In genomic region chr11:118615996-118616395, GRCh38 we compare ENCODE assay signal across 14 cellular contexts. TPM values are rescaled to one million over a fixed set of nuclear protein-coding genes. Genes with fewer than 3 reads are reported as not detected.
DNase-seq lines count a peak whose midpoint lies in the region; ATAC-seq and TF ChIP-seq lines count a peak whose summit lies in the region.
"Had no signal": no experiment of that assay in that cellular context is flagged by ENCODE, and none has a peak within 500 bp of the region (broad histone marks: within the 10 kb centered on the region; RNA-seq: fewer than 3 reads in every experiment).

No MANE protein-coding gene starts in this region.

- peaks cover 96% of the 10 kb centered on the region for H3K4me1 Mint-ChIP-seq in chondrocyte (ENCODE audit: low read depth)

- peaks cover 38 to 68% of the 10 kb centered on the region in 2 donors for H3K4me1 ChIP-seq in left lung
- peaks cover 34 to 58% of the 10 kb centered on the region in 2 donors for H3K4me1 ChIP-seq in thoracic aorta (ENCODE audit: control insufficient read depth in 1 of 2, low read depth in 2 of 2)

- no peaks in the 10 kb centered on the region for H3K27me3 Mint-ChIP-seq in chondrocyte (ENCODE audit: low read depth)

- H3K36me3 ChIP-seq in left lung: peaks cover 0 to 25% of the 10 kb centered on the region in 2 donors
- peaks cover 25% of the 10 kb centered on the region for H3K36me3 ChIP-seq in thoracic aorta
- H3K36me3 ChIP-seq: neutrophil, transverse colon had no signal

- intact Hi-C loops in left lung (cut with DNase I): no loop called here

- peaks cover 12% of the 10 kb centered on the region for H3K36me3 Mint-ChIP-seq in chondrocyte (ENCODE audit: low read depth)

- H3K27me3 ChIP-seq in left lung (peaks cover 0 to 19% of the 10 kb centered on the region in 2 donors), thoracic aorta (replicated peaks; ENCODE audit: insufficient read depth) (no peaks in the 10 kb centered on the region)
- H3K27me3 ChIP-seq: transverse colon had no signal

- TF ChIP-seq CTCF in chondrocyte (IDR thresholded peaks at IDR 0.05) (no peak), left lung (IDR thresholded peaks at IDR 0.05) (no peak), thoracic aorta (IDR thresholded peaks at IDR 0.05) (no peak)

- H3K9me3 ChIP-seq in left lung: no peaks in the 10 kb centered on the region
- no peaks in the 10 kb centered on the region for H3K9me3 ChIP-seq in thoracic aorta
- H3K9me3 ChIP-seq: neutrophil, transverse colon had no signal

- no peak for ATAC-seq in left lung
- ATAC-seq in thoracic aorta (ENCODE audit: insufficient number of reproducible peaks, low FRiP score, low read depth): no peak
- no peak for ATAC-seq in HG03108 (IDR thresholded peaks at IDR 0.05; ENCODE audit: unreplicated experiment)

- H3K9me3 Mint-ChIP-seq in chondrocyte (ENCODE audit: low read depth): no peaks in the 10 kb centered on the region
- H3K9me3 Mint-ChIP-seq: activated B cell treated with CpG ODN at 0.5 μM for 24 hours had no signal

- DNase-seq in NCI-H524 (lab: John Stamatoyannopoulos, UW) (peak; percentile 13 to 18), NCI-H524 treated with DMSO at 0.1 percent for 48 hours (lab: John Stamatoyannopoulos, UW) (no peak), chondrocyte (ENCODE audit: low spot score) (peak; percentile 86), left lung (no peak), thoracic aorta (ENCODE audit: low spot score) (no peak), hippocampal formation (lab: John Stamatoyannopoulos, UW) (no peak)
- DNase-seq in activated T-cell treated with anti-CD3 and anti-CD28 coated beads, Interleukin-2, amount 50 U/mL, for 1 hour: no peak
- DNase-seq: activated B cell treated with CpG ODN at 0.5 μM for 24 hours, foreskin fibroblast, KBM-7, NCI-H187 treated with DMSO at 0.1 percent for 48 hours, transverse colon had no signal

- peak overlapping the region; percentile 33 to 78 for H3K27ac ChIP-seq in left lung
- peak overlapping the region; percentile 22 to 57 for H3K27ac ChIP-seq in thoracic aorta
- H3K27ac ChIP-seq: neutrophil had no signal

- H3K4me3 Mint-ChIP-seq in chondrocyte (ENCODE audit: unreplicated experiment): no peak overlapping the region
- H3K4me3 Mint-ChIP-seq: activated B cell treated with CpG ODN at 0.5 μM for 24 hours had no signal

- H3K27ac Mint-ChIP-seq in chondrocyte (ENCODE audit: unreplicated experiment): peak overlapping the region; percentile 86
- H3K27ac Mint-ChIP-seq: activated B cell treated with CpG ODN at 0.5 μM for 24 hours had no signal

- H3K4me3 ChIP-seq in left lung (no peak overlapping the region), thoracic aorta (no peak overlapping the region)
- H3K4me3 ChIP-seq: transverse colon had no signal

RNA-seq across cellular contexts. Expression of gene PHLDB1, which starts 8.6 kb away (rescaled TPM):
- total RNA-seq in chondrocyte: 164 to 271 TPM (median 179 TPM) in 3 replicates
- 100 to 1,000 TPM in 1 of 2 donors, 10 to 100 TPM in 1; 76.5 to 120 TPM for total RNA-seq in left lung
- 100 to 1,000 TPM; 206 to 377 TPM for total RNA-seq in thoracic aorta

RNA-seq across cellular contexts. Expression of gene ARCN1, which starts 43.8 kb away (rescaled TPM):
- total RNA-seq in chondrocyte (233 to 265 TPM (median 240 TPM) in 3 replicates), left lung (100 to 1,000 TPM; 141 to 163 TPM), thoracic aorta (100 to 1,000 TPM; 116 to 125 TPM)

RNA-seq across cellular contexts. Expression of gene IFT46, which starts 50.3 kb away (rescaled TPM):
- 16.2 to 22.7 TPM (median 16.6 TPM) in 3 replicates for total RNA-seq in chondrocyte
- 10 to 100 TPM; 15.6 to 19.1 TPM for total RNA-seq in left lung
- 10 to 100 TPM; 27.5 to 50.8 TPM for total RNA-seq in thoracic aorta

Comparison
In these comparisons a context has a peak if more than half of its experiments do, and no peak if none do; other contexts are left out.
1. DNase-seq: peak in NCI-H524 (2 of 2) and chondrocyte (single experiment); none in NCI-H524 treated with DMSO at 0.1 percent for 48 hours (single experiment), left lung (0 of 2), thoracic aorta (single experiment), hippocampal formation (0 of 2) and activated T-cell treated with anti-CD3 and anti-CD28 coated beads, Interleukin-2, amount 50 U/mL, for 1 hour (single experiment).